Comparison of ENCODE assay signal across 8 cellular contexts in genomic region chr18:63823516-63824219, GRCh38. TPM values are rescaled to one million over a fixed set of nuclear protein-coding genes. Genes with fewer than 3 reads are reported as not detected.
DNase-seq lines count a peak whose midpoint lies in the region; TF ChIP-seq lines count a peak whose summit lies in the region.
"Had no signal": no experiment of that assay in that cellular context is flagged by ENCODE, and none has a peak within 500 bp of the region (broad histone marks: within the 10 kb centered on the region; RNA-seq: fewer than 3 reads in every experiment).

No MANE protein-coding gene starts in this region.

- no peak overlapping the region for H2AFZ ChIP-seq in GM23248

- no peak overlapping the region for H3K9ac ChIP-seq in GM23248

- no peaks in the 10 kb centered on the region for H3K79me2 ChIP-seq in GM23248 (ENCODE audit: insufficient read depth)

- H3K27ac ChIP-seq in GM23248: no peak overlapping the region

- no peaks in the 10 kb centered on the region for H3K9me3 ChIP-seq in GM23248 (ENCODE audit: low read depth)

- H3K4me3 ChIP-seq in GM23248 (no peak overlapping the region), fibroblast of the aortic adventitia (ENCODE audit: low read depth, low read length) (no peak overlapping the region)

- peaks cover 19% of the 10 kb centered on the region for H3F3A ChIP-seq in GM23248 (ENCODE audit: insufficient read depth)

- H3K9me2 ChIP-seq in GM23248 (ENCODE audit: insufficient read depth): no peaks in the 10 kb centered on the region

- no peaks in the 10 kb centered on the region for H4K20me1 ChIP-seq in GM23248 (ENCODE audit: insufficient read depth)

- TF ChIP-seq CTCF in fibroblast of the aortic adventitia (IDR thresholded peaks at IDR 0.05; ENCODE audit: insufficient read depth, low read length): peak; percentile 45

- DNase-seq in GM23248 (peak; percentile 9), RPMI8226 (peak; percentile 20), fibroblast of the aortic adventitia (ENCODE audit: low read depth) (peak; percentile 44), DMS79 (lab: John Stamatoyannopoulos, UW) (no peak), SHP77 treated with DMSO at 0.1 percent for 48 hours (lab: John Stamatoyannopoulos, UW) (no peak), GM19238 (ENCODE audit: insufficient read length, low spot score) (no peak)
- DNase-seq in stimulated activated CD4-positive, alpha-beta T cell treated with anti-CD3 and anti-CD28 coated beads, Interleukin-15, amount 100 ng/mL, for 24 hours: peak; percentile 56

- H3K27me3 ChIP-seq in GM23248 (replicated peaks; ENCODE audit: insufficient read depth): no peaks in the 10 kb centered on the region

- no peaks in the 10 kb centered on the region for H3K36me3 ChIP-seq in GM23248 (ENCODE audit: low read depth)

- WGBS in GM23248 (ENCODE audit: low coverage in 1 of 2, low lambda C conversion rate in 2 of 2, missing lambda C conversion rate in 2 of 2), 2 experiments: 75 to 77% methylated on average over 10 of the region's 10 CpGs

- H3K4me1 ChIP-seq in GM23248 (ENCODE audit: insufficient read depth): peaks cover 26% of the 10 kb centered on the region

- in situ Hi-C loops in GM23248 (cut with MboI): no loop called here

- H3K4me2 ChIP-seq in GM23248 (ENCODE audit: unreplicated experiment): no peak overlapping the region

RNA-seq across cellular contexts. Expression of gene SERPINB7, which starts 48.5 kb away (rescaled TPM):
- total RNA-seq in GM23248 (2014; rRNA removed; shearing (Covaris generic)): 12.2 and 18.6 TPM in 2 replicates
- polyA plus RNA-seq in GM23248 (2016; fragmentation: Nextera tagmentation; extraction: Ambion mirVana): 12.5 and 13.8 TPM in 2 replicates
- total RNA-seq in fibroblast of the aortic adventitia (ENCODE audit: low replicate concordance): 0.27 TPM in 1 of 2 replicates, not detected in the other
- total RNA-seq: T-helper 1 cell treated with Interleukin-12 subunit alpha and Interleukin-12 subunit beta and Interleukin-4 antibody, amounts not matched to agents 30 ng/mL and 1 ng/mL, for 36 hours had no signal

Comparison
In these comparisons a context has a peak if more than half of its experiments do, and no peak if none do; other contexts are left out.
1. DNase-seq: peak in GM23248 (single experiment), RPMI8226 (single experiment), fibroblast of the aortic adventitia (single experiment) and stimulated activated CD4-positive, alpha-beta T cell treated with anti-CD3 and anti-CD28 coated beads, Interleukin-15, amount 100 ng/mL, for 24 hours (single experiment); none in DMS79 (single experiment), SHP77 treated with DMSO at 0.1 percent for 48 hours (single experiment) and GM19238 (single experiment).
2. RNA of gene SERPINB7, which starts 48.5 kb away (total RNA-seq): 12.2 to 18.6 TPM in GM23248; 0.27 TPM in fibroblast of the aortic adventitia; every median in the first group is over 10 times any median in the second.